Comparison of ENCODE assay signal across 18 cellular contexts in the genomic region with DNA sequence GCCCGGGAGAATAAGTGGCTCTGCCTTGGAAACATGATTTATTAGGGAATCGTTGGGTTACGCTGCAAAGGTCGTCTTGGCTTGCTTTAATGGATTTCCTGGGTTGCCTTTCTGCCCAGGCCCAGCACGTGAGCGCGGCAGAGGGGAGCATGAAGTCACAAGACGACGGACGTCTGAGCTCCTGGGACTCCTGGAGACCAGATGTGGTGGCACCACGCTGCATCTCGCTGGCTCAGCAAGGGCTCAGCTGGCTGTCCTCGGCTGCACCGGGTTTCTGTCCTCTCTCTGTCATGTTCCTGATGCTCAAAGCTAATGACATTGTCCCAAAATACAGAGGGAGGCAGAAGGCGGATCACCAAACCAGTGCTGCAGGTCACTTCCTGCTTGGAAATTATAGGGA.
DNase-seq lines count a peak whose midpoint lies in the region; ATAC-seq and TF ChIP-seq lines count a peak whose summit lies in the region.
"Had no signal": no experiment of that assay in that cellular context is flagged by ENCODE, and none has a peak within 500 bp of the region (broad histone marks: within the 10 kb centered on the region; RNA-seq: fewer than 3 reads in every experiment).

No MANE protein-coding gene starts in this region.

- 93 to 95% methylated on average over 14 to 15 of the region's 15 CpGs for WGBS in endodermal cell (ENCODE audit: insufficient coverage in 1 of 2, insufficient read length in 1 of 2), 2 experiments

- no peaks in the 10 kb centered on the region for H3K4me1 ChIP-seq in endodermal cell (ENCODE audit: control insufficient read depth, insufficient read depth, low read length)
- H3K4me1 ChIP-seq in upper lobe of right lung, result peaks cover 8% of the 10 kb centered on the region

- H3K9me3 ChIP-seq in endodermal cell (ENCODE audit: control insufficient read depth, low read length) (no peaks in the 10 kb centered on the region), upper lobe of right lung (no peaks in the 10 kb centered on the region)

- H3K27ac ChIP-seq in endodermal cell (ENCODE audit: low read depth, low read length) (peak overlapping the region; percentile 98), upper lobe of right lung (no peak overlapping the region)
- H3K27ac ChIP-seq: RWPE1 had no signal

- peaks cover 2% of the 10 kb centered on the region for H3K27me3 Mint-ChIP-seq in endodermal cell (ENCODE audit: insufficient read depth)

- no peak overlapping the region for H3K4me3 Mint-ChIP-seq in endodermal cell
- H3K4me3 Mint-ChIP-seq: activated naive CD4-positive, alpha-beta T cell treated with anti-CD3 and anti-CD28 coated beads for 36 hours; activated T-cell treated with anti-CD3 and anti-CD28 coated beads, Interleukin-2, amount 50 U/mL, for 4 hours; B cell; T-helper 1 cell treated with Interleukin-12 subunit alpha and Interleukin-12 subunit beta and Interleukin-4 antibody, amounts not matched to agents 30 μg/mL and 1 μg/mL, for 36 hours; type B pancreatic cell had no signal

- H3K36me3 ChIP-seq in endodermal cell (ENCODE audit: control insufficient read depth, insufficient read depth, low read length), result no peaks in the 10 kb centered on the region
- H3K36me3 ChIP-seq in upper lobe of right lung, result no peaks in the 10 kb centered on the region

- in situ Hi-C loops in GM13976 (cut with MboI; ENCODE audit: low sequenced_read_pairs, unreplicated experiment), result no loop called here

- no peaks in the 10 kb centered on the region for H3K4me1 Mint-ChIP-seq in endodermal cell

- H3K4me3 ChIP-seq in endodermal cell (ENCODE audit: low read length), result no peak overlapping the region
- no peak overlapping the region for H3K4me3 ChIP-seq in upper lobe of right lung

- no peak overlapping the region for H3K9ac ChIP-seq in endodermal cell (ENCODE audit: extremely low read depth, low read length, poor library complexity, severe bottlenecking)

- no peaks in the 10 kb centered on the region for H3K36me3 Mint-ChIP-seq in endodermal cell (ENCODE audit: low read depth)
- H3K36me3 Mint-ChIP-seq: type B pancreatic cell had no signal

- TF ChIP-seq CTCF in endodermal cell (conservative IDR thresholded peaks at IDR 0.05) (no peak), upper lobe of right lung (IDR thresholded peaks at IDR 0.05) (no peak), GM13976 (IDR thresholded peaks at IDR 0.05; ENCODE audit: borderline replicate concordance, control extremely low read depth, extremely low read depth, insufficient read depth, missing control alignments) (no peak)

- H3K27me3 ChIP-seq in endodermal cell (ENCODE audit: control insufficient read depth, insufficient read depth, low read length, poor library complexity, severe bottlenecking) (no peaks in the 10 kb centered on the region), upper lobe of right lung (no peaks in the 10 kb centered on the region)

- ATAC-seq in upper lobe of right lung, result no peak
- ATAC-seq: activated T-cell treated with anti-CD3 and anti-CD28 coated beads, Interleukin-2, amount 50 U/mL, for 4 hours had no signal

- DNase-seq in NCI-H2227 (lab: John Stamatoyannopoulos, UW; ENCODE audit: unreplicated experiment) (peak; percentile 30), NCI-H2227 treated with DMSO at 0.1 percent for 48 hours (lab: John Stamatoyannopoulos, UW) (no peak), NCI-H2171 (lab: John Stamatoyannopoulos, UW) (peak; percentile 34), endodermal cell (peak; percentile 40), upper lobe of right lung (peak; percentile 51), T-helper 1 cell (no peak), HUDEP-2 (lab: John Stamatoyannopoulos, UW; ENCODE audit: unreplicated experiment in 76 of 76) (no peak), GM13976 (ENCODE audit: low spot score) (no peak)
- DNase-seq: activated CD4-positive, alpha-beta T cell treated with anti-CD3 and anti-CD28 coated beads for 4 hours; activated CD8-positive, alpha-beta memory T cell treated with anti-CD3 and anti-CD28 coated beads for 24 hours; activated naive CD4-positive, alpha-beta T cell treated with anti-CD3 and anti-CD28 coated beads for 36 hours; activated T-cell treated with anti-CD3 and anti-CD28 coated beads, Interleukin-2, amount 50 U/mL, for 4 hours; amniotic stem cell; kidney glomerular epithelial cell had no signal

- H3K9me3 Mint-ChIP-seq in endodermal cell, result no peaks in the 10 kb centered on the region
- H3K9me3 Mint-ChIP-seq: activated naive CD4-positive, alpha-beta T cell treated with anti-CD3 and anti-CD28 coated beads for 36 hours; activated T-cell treated with anti-CD3 and anti-CD28 coated beads, Interleukin-2, amount 50 U/mL, for 4 hours; T-helper 1 cell treated with Interleukin-12 subunit alpha and Interleukin-12 subunit beta and Interleukin-4 antibody, amounts not matched to agents 30 μg/mL and 1 μg/mL, for 36 hours; type B pancreatic cell had no signal

- H3K27ac Mint-ChIP-seq in endodermal cell, result no peak overlapping the region
- H3K27ac Mint-ChIP-seq: activated naive CD4-positive, alpha-beta T cell treated with anti-CD3 and anti-CD28 coated beads for 36 hours; B cell; T-helper 1 cell treated with Interleukin-12 subunit alpha and Interleukin-12 subunit beta and Interleukin-4 antibody, amounts not matched to agents 30 μg/mL and 1 μg/mL, for 36 hours; type B pancreatic cell had no signal

- intact Hi-C loops in upper lobe of right lung (cut with DNase I), result no loop called here

Comparison
In these comparisons a context has a peak if more than half of its experiments do, and no peak if none do; other contexts are left out.
1. DNase-seq: peak in NCI-H2227 (single experiment), NCI-H2171 (single experiment), endodermal cell (single experiment) and upper lobe of right lung (single experiment); none in NCI-H2227 treated with DMSO at 0.1 percent for 48 hours (single experiment), T-helper 1 cell (0 of 5), HUDEP-2 (0 of 76) and GM13976 (single experiment).